ENCODE assay signal across 7 cellular contexts in genomic region chr2:117902933-117903332, GRCh38.
"Had no signal": no experiment of that assay in that cellular context is flagged by ENCODE, and none has a peak within 500 bp of the region (broad histone marks: within the 10 kb centered on the region; RNA-seq: fewer than 3 reads in every experiment).

No MANE protein-coding gene starts in this region.

- H3K27ac Mint-ChIP-seq: H9 had no signal

- H3K4me1 Mint-ChIP-seq: H9 had no signal

- H3K27ac ChIP-seq: GM23248 had no signal

- FAIRE-seq: HTR-8/SVneo, K562 had no signal

- H3K4me3 Mint-ChIP-seq: H9 had no signal

- H3K4me3 ChIP-seq: GM23248, K562 had no signal

- ATAC-seq: K562 had no signal

- H3K9ac ChIP-seq: GM23248 had no signal

- DNase-seq: GM23248, H9, HCEC 1CT, IMR-90, KG1 had no signal

- H2AFZ ChIP-seq: GM23248 had no signal
